Comparison of ENCODE assay signal across 8 cellular contexts in the genomic region with DNA sequence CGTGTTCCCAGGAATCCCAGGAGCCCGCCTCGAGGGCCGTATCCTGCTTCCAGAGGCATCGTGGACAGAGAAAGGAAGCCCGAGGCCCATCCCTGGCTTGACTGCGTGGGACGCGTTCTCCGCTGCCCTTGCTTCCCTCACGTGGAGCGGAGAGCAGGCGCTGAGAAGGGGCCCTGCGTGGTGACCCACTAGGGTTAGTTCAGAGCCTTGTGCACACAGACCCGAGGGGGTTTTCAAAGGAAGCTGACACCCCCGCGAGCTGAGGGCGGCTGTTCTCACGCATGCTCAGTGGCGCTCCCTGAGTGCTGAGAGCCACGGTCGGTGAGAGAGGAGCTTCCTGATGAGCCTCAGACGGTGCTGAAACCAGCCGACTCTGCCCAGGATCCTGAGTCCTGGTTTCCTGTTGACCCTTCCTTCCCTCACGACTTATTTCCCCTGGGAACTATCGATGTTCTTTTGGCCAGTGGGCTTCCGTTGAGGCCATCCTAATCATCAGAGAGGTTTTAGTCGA. TPM values are rescaled to one million over a fixed set of nuclear protein-coding genes. Genes with fewer than 3 reads are reported as not detected.
DNase-seq lines count a peak whose midpoint lies in the region; ATAC-seq, FAIRE-seq and TF ChIP-seq lines count a peak whose summit lies in the region.

No MANE protein-coding gene starts in this region.

- H4K5ac ChIP-seq in H1 (ENCODE audit: insufficient read length, low read depth, low read length) = no peak overlapping the region

- DNase-seq in activated CD4-positive, alpha-beta T cell treated with anti-CD3 and anti-CD28 coated beads for 1 hour = peak; percentile 50
- no peak for DNase-seq in H1 (ENCODE audit: low read depth in 1 of 2, low spot score in 2 of 2)
- DNase-seq in stimulated activated CD8-positive, alpha-beta memory T cell treated with anti-CD3 and anti-CD28 coated beads, Interleukin-2, amount 100 ng/mL, for 48 hours (ENCODE audit: low read depth in 2 of 2) = peak; percentile 50 to 60
- DNase-seq in SK-N-DZ (ENCODE audit: low spot score) = no peak
- DNase-seq in foreskin keratinocyte = no peak
- no peak for DNase-seq in COLO668 (lab: John Stamatoyannopoulos, UW; ENCODE audit: unreplicated experiment)

- ATAC-seq in GM18867 (IDR thresholded peaks at IDR 0.05; ENCODE audit: unreplicated experiment) (peak; percentile 47), HG02970 (IDR thresholded peaks at IDR 0.05; ENCODE audit: low FRiP score, unreplicated experiment) (peak; percentile 36), foreskin keratinocyte (no peak)

- H4K20me1 ChIP-seq in H1 (replicated peaks in 1 of 2; ENCODE audit: control insufficient read depth in 1 of 2, insufficient read depth in 2 of 2, low read length in 2 of 2) = no peaks in the 10 kb centered on the region

- no peak overlapping the region for H2BK15ac ChIP-seq in H1 (ENCODE audit: low read length)

- no peaks in the 10 kb centered on the region for H3K79me1 ChIP-seq in H1 (ENCODE audit: low read depth, low read length)

- no peaks in the 10 kb centered on the region for H3K36me3 ChIP-seq in H1 (ENCODE audit: control insufficient read depth in 2 of 4, insufficient read depth in 4 of 4, low read length in 3 of 4)

- no peak overlapping the region for H3K14ac ChIP-seq in H1 (ENCODE audit: insufficient read length)

- no peak for TF ChIP-seq POLR2A in H1 (IDR thresholded peaks at IDR 0.05; ENCODE audit: control extremely low read depth in 1 of 2, low read depth in 2 of 2, low read length in 2 of 2)

- H3K4me1 ChIP-seq in H1 (replicated peaks in 1 of 4; ENCODE audit: control insufficient read depth in 3 of 4, insufficient read depth in 4 of 4, low read length in 3 of 4) (peaks cover 0 to 7% (median 1%) of the 10 kb centered on the region in 4 experiments; a peak in 2 of 7 replicates), foreskin keratinocyte (no peaks in the 10 kb centered on the region)

- no peak overlapping the region for H3K4me2 ChIP-seq in H1 (ENCODE audit: insufficient read depth in 1 of 2, low read depth in 2 of 2, low read length in 2 of 2)

- H3K79me2 ChIP-seq in H1 (ENCODE audit: control insufficient read depth in 1 of 2, insufficient read depth in 2 of 2, low read length in 2 of 2) = no peaks in the 10 kb centered on the region

- H3K27ac ChIP-seq in H1 (ENCODE audit: low read depth, low read length) (no peak overlapping the region), foreskin keratinocyte (no peak overlapping the region)

- H3K4me3 ChIP-seq in H1 (ENCODE audit: extremely low read depth in 1 of 4, insufficient read depth in 2 of 4, low read depth in 3 of 4, low read length in 4 of 4) = no peak overlapping the region

- TF ChIP-seq RAD21 in H1 (IDR thresholded peaks at IDR 0.05 in 1 of 2, conservative IDR thresholded peaks at IDR 0.05 in 1 of 2; ENCODE audit: low read depth in 2 of 2, low read length in 2 of 2) = no peak

- TF ChIP-seq CTCF in H1 (IDR thresholded peaks at IDR 0.05; ENCODE audit: control extremely low read depth in 1 of 3, insufficient read depth in 1 of 3, low read depth in 1 of 3, low read length in 3 of 3) = no peak
- TF ChIP-seq CTCF in foreskin keratinocyte (conservative IDR thresholded peaks at IDR 0.05) = no peak

- no peak for FAIRE-seq in H1 (lab: Jason Lieb, UNC)

- WGBS in H1 (ENCODE audit: extremely low coverage in 1 of 2, insufficient coverage in 1 of 2, insufficient read length in 1 of 2, insufficient replicate concordance in 2 of 2, low coverage in 1 of 2, low lambda C conversion rate in 2 of 2, missing lambda C conversion rate in 1 of 2), 2 experiments = 86% methylated on average over 21 of the region's 28 CpGs; no CpG with 5 or more reads in 1 of the 2 experiments

- TF ChIP-seq EP300 in H1 (IDR thresholded peaks at IDR 0.05; ENCODE audit: borderline replicate concordance in 1 of 2, low read depth in 2 of 2, low read length in 2 of 2) = no peak

- H2BK12ac ChIP-seq in H1 (ENCODE audit: low read depth, low read length) = no peak overlapping the region

- no peak overlapping the region for H3K18ac ChIP-seq in H1 (ENCODE audit: extremely low read depth, low read length)

- H3K56ac ChIP-seq in H1 (replicated peaks; ENCODE audit: insufficient read length, low read depth, low read length) = no peak overlapping the region

- CTCF ChIA-PET in H1 (lab: Charles Lee; ENCODE audit: partially characterized antibody) = interaction anchor here (0.9 to 1.4 kb wide), 5 partner anchors 20 to 322 kb away, joined by 3 to 4 read pairs (median 3); no protein-coding TSS in a partner anchor

- no peak overlapping the region for H3K9ac ChIP-seq in H1 (replicated peaks in 1 of 4; ENCODE audit: extremely low read depth in 1 of 4, low read depth in 3 of 4, low read length in 3 of 4)

- H3K23ac ChIP-seq in H1 (ENCODE audit: insufficient read length) = no peak overlapping the region

- no peak overlapping the region for H2BK120ac ChIP-seq in H1 (replicated peaks; ENCODE audit: low read depth, low read length)

- H4K8ac ChIP-seq in H1 (ENCODE audit: extremely low read depth, insufficient read depth, low read length) = no peak overlapping the region

- H2AK5ac ChIP-seq in H1 (ENCODE audit: low read depth, low read length) = no peak overlapping the region

- H3K9me3 ChIP-seq in H1 (ENCODE audit: insufficient read depth in 2 of 2, low read depth in 1 of 2, low read length in 1 of 2) = no peaks in the 10 kb centered on the region

- no peak overlapping the region for H2BK5ac ChIP-seq in H1 (ENCODE audit: low read depth, low read length)

- no peak overlapping the region for H2BK20ac ChIP-seq in H1 (ENCODE audit: low read length)

- no peak overlapping the region for H3K4ac ChIP-seq in H1 (replicated peaks; ENCODE audit: insufficient read length, low read depth, low read length)

- POLR2A ChIA-PET in H1 (lab: Charles Lee; ENCODE audit: partially characterized antibody) = no interaction called here

- H3K27me3 ChIP-seq in H1 (replicated peaks in 1 of 4; ENCODE audit: control insufficient read depth in 3 of 4, extremely low read depth in 1 of 4, insufficient read depth in 3 of 4, low read length in 3 of 4) (no peaks in the 10 kb centered on the region), foreskin keratinocyte (no peaks in the 10 kb centered on the region)

- peak overlapping the region; percentile 28; the same call in 1 of the 2 replicates for H2AFZ ChIP-seq in H1 (ENCODE audit: low read length)

- no peak overlapping the region for H4K91ac ChIP-seq in H1 (replicated peaks; ENCODE audit: insufficient read length, low read length)

- no peaks in the 10 kb centered on the region for H3K23me2 ChIP-seq in H1 (ENCODE audit: low read depth, low read length)

TF ChIP-seq in H1, 55 proteins besides CTCF, POLR2A, EP300 and RAD21 (continues in another document):
- TF ChIP-seq GTF2F1 (IDR thresholded peaks at IDR 0.05; ENCODE audit: borderline replicate concordance, low read depth, low read length) (no peak), BRCA1 (IDR thresholded peaks at IDR 0.05; ENCODE audit: low read depth, low read length) (no peak)

RNA-seq across cellular contexts. Expression of a gene that starts 28.9 kb away (rescaled TPM):
- total RNA-seq in H1 (2021; fragmentation: NEBNext Ultra II Directional; extraction: Animal tissue kit (Norgen Biotek cat#: 25700)) = not detected in 2 replicates
- polyA plus RNA-seq in H1 (2011; rRNA removed) (0.06 and 0.27 TPM in 2 replicates), foreskin keratinocyte (not detected in 2 replicates)
- not detected for polyA plus RNA-seq in H1 (2011; cell fraction: cytosol; rRNA removed)
- not detected for polyA plus RNA-seq in H1 (2011; cell fraction: nucleus; rRNA removed)
- polyA plus RNA-seq in H1 (2012, experiment 1 of 2) = not detected in 4 replicates
- not detected for polyA plus RNA-seq in H1 (2012, experiment 2 of 2)
- not detected for polyA plus RNA-seq in H1 (2013, experiment 1 of 2)
- polyA plus RNA-seq in H1 (2013, experiment 2 of 2) = not detected
- polyA minus RNA-seq in H1 (2011; rRNA and poly(A)+ RNA removed) = not detected in 2 replicates
- polyA minus RNA-seq in H1 (2011; cell fraction: cytosol; rRNA and poly(A)+ RNA removed) = not detected
- not detected for polyA minus RNA-seq in H1 (2011; cell fraction: nucleus; rRNA and poly(A)+ RNA removed)
- 0.35 and 1.0 TPM in 2 replicates for polyA plus RNA-seq in SK-N-DZ (2014; cell fraction: cytosol; rRNA removed)
- polyA plus RNA-seq in SK-N-DZ (2014; cell fraction: nucleus; rRNA removed) = not detected in 2 replicates
- total RNA-seq in foreskin keratinocyte = not detected in 2 replicates

Comparison
In these comparisons a context has a peak if more than half of its experiments do, and no peak if none do; other contexts are left out.
1. DNase-seq: peak in activated CD4-positive, alpha-beta T cell treated with anti-CD3 and anti-CD28 coated beads for 1 hour (single experiment) and stimulated activated CD8-positive, alpha-beta memory T cell treated with anti-CD3 and anti-CD28 coated beads, Interleukin-2, amount 100 ng/mL, for 48 hours (2 of 2); none in H1 (0 of 2), SK-N-DZ (single experiment), foreskin keratinocyte (0 of 2) and COLO668 (single experiment).